26 cellular contexts compared by ENCODE assay signal in genomic region chr12:7835116-7835515, GRCh38. TPM values are rescaled to one million over a fixed set of nuclear protein-coding genes. Genes with fewer than 3 reads are reported as not detected.
"Had no signal": no experiment of that assay in that cellular context is flagged by ENCODE, and none has a peak within 500 bp of the region (broad histone marks: within the 10 kb centered on the region; RNA-seq: fewer than 3 reads in every experiment).

No MANE protein-coding gene starts in this region.

- H3K4me3 Mint-ChIP-seq: activated B cell treated with CpG ODN at 0.5 μM for 24 hours; activated CD4-positive, alpha-beta T cell treated with anti-CD3 and anti-CD28 coated beads, Interleukin-2, amount 10 ng/mL, durations not matched to agents 24 days and 14 days; activated CD8-positive, alpha-beta memory T cell treated with anti-CD3 and anti-CD28 coated beads, Interleukin-2, amount 10 ng/mL, durations not matched to agents 7 days and 5 days; activated naive CD4-positive, alpha-beta T cell treated with anti-CD3 and anti-CD28 coated beads, Interleukin-2, amount 50 U/mL, for 24 hours; activated T-cell treated with anti-CD3 and anti-CD28 coated beads, Interleukin-2, amount 50 U/mL, for 24 hours; activated T-helper 1 cell treated with anti-CD3 and anti-CD28 coated beads, Interleukin-12 subunit alpha, Interleukin-12 subunit beta, Interleukin-2, Interleukin-4 antibody, amounts not matched to agents 30 ng/mL and 10 ng/mL and 1 ng/mL, durations not matched to agents 14 hours and 24 hours and 36 hours; T-helper 17 cell had no signal

- H3K4me1 Mint-ChIP-seq: activated naive CD4-positive, alpha-beta T cell treated with anti-CD3 and anti-CD28 coated beads, Interleukin-2, amount 50 U/mL, for 24 hours had no signal

- H3K27me3 ChIP-seq: body of pancreas had no signal

- DNase-seq: activated B cell treated with CpG ODN at 0.5 μM for 24 hours; activated CD4-positive, alpha-beta T cell treated with anti-CD3 and anti-CD28 coated beads for 1 hour; activated CD4-positive, alpha-beta T cell treated with anti-CD3 and anti-CD28 coated beads, Interleukin-2, amount 10 ng/mL, durations not matched to agents 24 days and 14 days; activated CD4-positive, alpha-beta T cell treated with anti-CD3 and anti-CD28 coated beads, Interleukin-2, amount 50 U/mL, for 48 hours; activated CD8-positive, alpha-beta memory T cell treated with anti-CD3 and anti-CD28 coated beads, Interleukin-2, amount 10 ng/mL, durations not matched to agents 7 days and 5 days; activated effector memory CD4-positive, alpha-beta T cell treated with Interleukin-2 at 50 U/mL for 16 hours; activated naive CD4-positive, alpha-beta T cell; activated T-cell treated with anti-CD3 and anti-CD28 coated beads, Interleukin-2, amount 50 U/mL, for 24 hours; aorta; body of pancreas; central memory CD4-positive, alpha-beta T cell; NCI-H1092; NCI-H1417; NCI-H1694 treated with DMSO at 0.1 percent for 48 hours; NCI-H2029 treated with DMSO at 0.1 percent for 48 hours; NCI-H446; NCI-H524; SHP77 treated with DMSO at 0.1 percent for 48 hours; T-helper 17 cell; T-helper 9 cell had no signal

- FAIRE-seq: bronchial epithelial cell, RCC 7860 had no signal

- H3K27ac Mint-ChIP-seq: activated B cell treated with CpG ODN at 0.5 μM for 24 hours; activated CD4-positive, alpha-beta T cell treated with anti-CD3 and anti-CD28 coated beads, Interleukin-2, amount 10 ng/mL, durations not matched to agents 24 days and 14 days; activated CD8-positive, alpha-beta memory T cell treated with anti-CD3 and anti-CD28 coated beads, Interleukin-2, amount 10 ng/mL, durations not matched to agents 7 days and 5 days; activated naive CD4-positive, alpha-beta T cell treated with anti-CD3 and anti-CD28 coated beads, Interleukin-2, amount 50 U/mL, for 24 hours; activated T-cell treated with anti-CD3 and anti-CD28 coated beads, Interleukin-2, amount 50 U/mL, for 24 hours; activated T-helper 1 cell treated with anti-CD3 and anti-CD28 coated beads, Interleukin-12 subunit alpha, Interleukin-12 subunit beta, Interleukin-2, Interleukin-4 antibody, amounts not matched to agents 30 ng/mL and 10 ng/mL and 1 ng/mL, durations not matched to agents 14 hours and 24 hours and 36 hours; T-helper 17 cell had no signal

- H3K27ac ChIP-seq: body of pancreas had no signal

- H3K36me3 Mint-ChIP-seq: activated CD8-positive, alpha-beta memory T cell treated with anti-CD3 and anti-CD28 coated beads, Interleukin-2, amount 10 ng/mL, durations not matched to agents 7 days and 5 days; activated naive CD4-positive, alpha-beta T cell treated with anti-CD3 and anti-CD28 coated beads, Interleukin-2, amount 50 U/mL, for 24 hours had no signal

- H3K9me3 Mint-ChIP-seq: activated B cell treated with CpG ODN at 0.5 μM for 24 hours; activated CD4-positive, alpha-beta T cell treated with anti-CD3 and anti-CD28 coated beads, Interleukin-2, amount 10 ng/mL, durations not matched to agents 24 days and 14 days; activated naive CD4-positive, alpha-beta T cell treated with anti-CD3 and anti-CD28 coated beads, Interleukin-2, amount 50 U/mL, for 24 hours; activated T-cell treated with anti-CD3 and anti-CD28 coated beads, Interleukin-2, amount 50 U/mL, for 24 hours; activated T-helper 1 cell treated with anti-CD3 and anti-CD28 coated beads, Interleukin-12 subunit alpha, Interleukin-12 subunit beta, Interleukin-2, Interleukin-4 antibody, amounts not matched to agents 30 ng/mL and 10 ng/mL and 1 ng/mL, durations not matched to agents 14 hours and 24 hours and 36 hours had no signal

- H3K4me3 ChIP-seq: body of pancreas had no signal

- ATAC-seq: activated CD8-positive, alpha-beta memory T cell treated with anti-CD3 and anti-CD28 coated beads, Interleukin-2, amount 10 ng/mL, durations not matched to agents 7 days and 5 days; body of pancreas; T-helper 17 cell had no signal

- H3K27me3 Mint-ChIP-seq: activated B cell treated with CpG ODN at 0.5 μM for 24 hours; activated naive CD4-positive, alpha-beta T cell treated with anti-CD3 and anti-CD28 coated beads, Interleukin-2, amount 50 U/mL, for 24 hours; activated T-cell treated with anti-CD3 and anti-CD28 coated beads, Interleukin-2, amount 50 U/mL, for 24 hours had no signal

- H3K9me3 ChIP-seq: body of pancreas had no signal

- H3K4me1 ChIP-seq: body of pancreas had no signal

RNA-seq across cellular contexts. Expression of gene SLC2A14, which starts 37.6 kb away (rescaled TPM):
- total RNA-seq: bronchial epithelial cell, MCF 10A, SK-MEL-5 had no signal
- polyA plus RNA-seq: aorta had no signal

RNA-seq across cellular contexts. Expression of gene NANOG, which starts 45.9 kb away (rescaled TPM):
- total RNA-seq: activated B cell treated with CpG ODN at 0.5 μM for 24 hours; activated CD4-positive, alpha-beta T cell treated with anti-CD3 and anti-CD28 coated beads, Interleukin-2, amount 10 ng/mL, durations not matched to agents 24 days and 14 days; activated CD8-positive, alpha-beta memory T cell treated with anti-CD3 and anti-CD28 coated beads, Interleukin-2, amount 10 ng/mL, durations not matched to agents 7 days and 5 days; activated T-helper 1 cell treated with anti-CD3 and anti-CD28 coated beads, Interleukin-12 subunit alpha, Interleukin-12 subunit beta, Interleukin-2, Interleukin-4 antibody, amounts not matched to agents 30 ng/mL and 10 ng/mL and 1 ng/mL, durations not matched to agents 14 hours and 24 hours and 36 hours; bronchial epithelial cell; MCF 10A; SK-MEL-5; T-helper 17 cell had no signal
- polyA plus RNA-seq: aorta had no signal
